In the genomic region with DNA sequence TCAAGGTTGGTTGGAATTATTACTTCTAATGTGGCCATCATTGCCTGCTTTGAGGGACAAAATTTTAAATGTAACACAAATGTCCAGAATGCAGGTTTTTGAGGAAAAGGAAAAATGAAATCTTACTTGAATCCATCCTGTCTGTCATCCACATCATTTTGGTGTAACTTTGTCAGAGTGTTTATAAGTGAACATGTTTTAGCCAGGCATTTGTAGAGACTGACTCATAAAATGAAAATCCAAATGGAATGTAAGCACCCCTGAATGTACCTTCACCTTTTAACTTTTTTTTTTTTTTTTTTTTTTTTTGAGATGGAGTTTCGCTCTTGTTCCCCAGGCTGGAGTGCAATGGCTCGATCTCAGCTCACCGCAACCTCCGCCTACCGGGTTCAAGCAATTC, we compare ENCODE assay signal across 23 cellular contexts.
DNase-seq lines count a peak whose midpoint lies in the region; ATAC-seq and TF ChIP-seq lines count a peak whose summit lies in the region.
"Had no signal": no experiment of that assay in that cellular context is flagged by ENCODE, and none has a peak within 500 bp of the region (broad histone marks: within the 10 kb centered on the region; RNA-seq: fewer than 3 reads in every experiment).

No MANE protein-coding gene starts in this region.

- no peaks in the 10 kb centered on the region for H3K9me3 Mint-ChIP-seq in GM23338
- no peaks in the 10 kb centered on the region for H3K9me3 Mint-ChIP-seq in mesothelial cell of epicardium
- H3K9me3 Mint-ChIP-seq: CD4-positive, CD25-positive, alpha-beta regulatory T cell had no signal

- no peaks in the 10 kb centered on the region for H3F3A ChIP-seq in GM23338 (replicated peaks; ENCODE audit: low read depth)

- H3K27ac Mint-ChIP-seq in GM23338, result no peak overlapping the region
- H3K27ac Mint-ChIP-seq in mesothelial cell of epicardium, result peak overlapping the region; percentile 47

- H2AFZ ChIP-seq in GM23338, result peak overlapping the region; percentile 85

- peaks cover 6% of the 10 kb centered on the region; the same call in 2 of the 3 replicates for H3K4me1 Mint-ChIP-seq in GM23338
- H3K4me1 Mint-ChIP-seq in mesothelial cell of epicardium, result peaks cover 36% of the 10 kb centered on the region

- in situ Hi-C loops in GM13976 (cut with MboI; ENCODE audit: low sequenced_read_pairs, unreplicated experiment), result no loop called here

- H3K9me2 ChIP-seq in GM23338 (ENCODE audit: insufficient read depth), result peaks cover 3% of the 10 kb centered on the region; the same call in 1 of the 2 replicates
- H3K9me2 ChIP-seq: SK-N-SH had no signal

- H3K4me3 Mint-ChIP-seq in GM23338 (no peak overlapping the region), mesothelial cell of epicardium (no peak overlapping the region)
- H3K4me3 Mint-ChIP-seq: CD4-positive, CD25-positive, alpha-beta regulatory T cell had no signal

- no peak overlapping the region for H3K4me2 ChIP-seq in GM23338
- H3K4me2 ChIP-seq: BLaER1, SK-N-SH had no signal

- H3K4me1 ChIP-seq in GM23338 (ENCODE audit: insufficient read depth), result no peaks in the 10 kb centered on the region
- H3K4me1 ChIP-seq: BLaER1 had no signal

- H3K27me3 Mint-ChIP-seq in GM23338 (ENCODE audit: insufficient read depth, low read depth, poor library complexity) (no peaks in the 10 kb centered on the region), mesothelial cell of epicardium (ENCODE audit: low read depth) (no peaks in the 10 kb centered on the region)

- DNase-seq in GM23338 (ENCODE audit: low spot score) (no peak), RWPE1 (ENCODE audit: low spot score) (peak; percentile 79), epithelial cell of prostate (ENCODE audit: low read depth, low spot score) (peak; percentile 3), mesothelial cell of epicardium (ENCODE audit: low spot score in 2 of 2, unreplicated experiment in 2 of 2) (no peak), GM13976 (ENCODE audit: low spot score) (no peak)
- DNase-seq: CD4-positive, CD25-positive, alpha-beta regulatory T cell; Karpas-422; MV-4-11; NCI-H1105; NCI-H1436 treated with DMSO at 0.1 percent for 48 hours; NCI-H1930; NCI-H2107; NCI-H446; NCI-H526; NCI-H82; NK-92 treated with Interleukin-12 subunit alpha and Interleukin-12 subunit beta, amount 100 ng/mL, for 24 hours; RPMI8226; SIG-M5; SK-N-SH had no signal

- H4K20me1 ChIP-seq in GM23338 (replicated peaks; ENCODE audit: insufficient read depth), result no peaks in the 10 kb centered on the region
- H4K20me1 ChIP-seq: BLaER1 had no signal

- no peak overlapping the region for H3K4me3 ChIP-seq in GM23338
- H3K4me3 ChIP-seq: BLaER1 had no signal

- H3K27ac ChIP-seq in GM23338 (ENCODE audit: low read depth), result no peak overlapping the region
- H3K27ac ChIP-seq in RWPE1, result no peak overlapping the region; the same call in 1 of the 2 replicates
- no peak overlapping the region for H3K27ac ChIP-seq in epithelial cell of prostate
- H3K27ac ChIP-seq: BLaER1 had no signal

- H3K36me3 ChIP-seq in GM23338 (ENCODE audit: insufficient read depth), result no peaks in the 10 kb centered on the region
- H3K36me3 ChIP-seq: BLaER1 had no signal

- no peaks in the 10 kb centered on the region for H3K79me2 ChIP-seq in GM23338 (replicated peaks; ENCODE audit: insufficient read depth)

- ATAC-seq in GM23338 (no peak), HG03565 (IDR thresholded peaks at IDR 0.05; ENCODE audit: unreplicated experiment) (no peak), GM19395 (IDR thresholded peaks at IDR 0.05; ENCODE audit: unreplicated experiment) (no peak)
- ATAC-seq: HepG2 had no signal

- H3K27me3 ChIP-seq in GM23338 (ENCODE audit: insufficient read depth), result no peaks in the 10 kb centered on the region
- H3K27me3 ChIP-seq: BLaER1 had no signal

- POLR2A ChIA-PET in RWPE1 (lab: Yijun Ruan, JAX; ENCODE audit: low non-redundant PET), result no interaction called here

- CTCF ChIA-PET in RWPE1 (lab: Yijun Ruan, JAX), result no interaction called here

- H3K36me3 Mint-ChIP-seq in GM23338 (ENCODE audit: low read depth), result no peaks in the 10 kb centered on the region
- H3K36me3 Mint-ChIP-seq in mesothelial cell of epicardium, result no peaks in the 10 kb centered on the region
- H3K36me3 Mint-ChIP-seq: CD4-positive, CD25-positive, alpha-beta regulatory T cell had no signal

- TF ChIP-seq CTCF in GM23338 (conservative IDR thresholded peaks at IDR 0.05; ENCODE audit: low read depth in 2 of 2) (no peak), RWPE1 (conservative IDR thresholded peaks at IDR 0.05; ENCODE audit: low read depth) (no peak), mesothelial cell of epicardium (IDR thresholded peaks at IDR 0.05; ENCODE audit: unreplicated experiment) (no peak), GM13976 (IDR thresholded peaks at IDR 0.05; ENCODE audit: borderline replicate concordance, control extremely low read depth, extremely low read depth, insufficient read depth, missing control alignments) (no peak)

TF ChIP-seq in GM23338, 12 proteins besides CTCF, POLR2A, EP300 and RAD21 (continues in another document):
- TF ChIP-seq JUNB (IDR thresholded peaks at IDR 0.05; ENCODE audit: unreplicated experiment) (no peak), EZH2 (IDR thresholded peaks at IDR 0.05; ENCODE audit: low read depth, unreplicated experiment) (no peak)
- TF ChIP-seq, protein P1, sequence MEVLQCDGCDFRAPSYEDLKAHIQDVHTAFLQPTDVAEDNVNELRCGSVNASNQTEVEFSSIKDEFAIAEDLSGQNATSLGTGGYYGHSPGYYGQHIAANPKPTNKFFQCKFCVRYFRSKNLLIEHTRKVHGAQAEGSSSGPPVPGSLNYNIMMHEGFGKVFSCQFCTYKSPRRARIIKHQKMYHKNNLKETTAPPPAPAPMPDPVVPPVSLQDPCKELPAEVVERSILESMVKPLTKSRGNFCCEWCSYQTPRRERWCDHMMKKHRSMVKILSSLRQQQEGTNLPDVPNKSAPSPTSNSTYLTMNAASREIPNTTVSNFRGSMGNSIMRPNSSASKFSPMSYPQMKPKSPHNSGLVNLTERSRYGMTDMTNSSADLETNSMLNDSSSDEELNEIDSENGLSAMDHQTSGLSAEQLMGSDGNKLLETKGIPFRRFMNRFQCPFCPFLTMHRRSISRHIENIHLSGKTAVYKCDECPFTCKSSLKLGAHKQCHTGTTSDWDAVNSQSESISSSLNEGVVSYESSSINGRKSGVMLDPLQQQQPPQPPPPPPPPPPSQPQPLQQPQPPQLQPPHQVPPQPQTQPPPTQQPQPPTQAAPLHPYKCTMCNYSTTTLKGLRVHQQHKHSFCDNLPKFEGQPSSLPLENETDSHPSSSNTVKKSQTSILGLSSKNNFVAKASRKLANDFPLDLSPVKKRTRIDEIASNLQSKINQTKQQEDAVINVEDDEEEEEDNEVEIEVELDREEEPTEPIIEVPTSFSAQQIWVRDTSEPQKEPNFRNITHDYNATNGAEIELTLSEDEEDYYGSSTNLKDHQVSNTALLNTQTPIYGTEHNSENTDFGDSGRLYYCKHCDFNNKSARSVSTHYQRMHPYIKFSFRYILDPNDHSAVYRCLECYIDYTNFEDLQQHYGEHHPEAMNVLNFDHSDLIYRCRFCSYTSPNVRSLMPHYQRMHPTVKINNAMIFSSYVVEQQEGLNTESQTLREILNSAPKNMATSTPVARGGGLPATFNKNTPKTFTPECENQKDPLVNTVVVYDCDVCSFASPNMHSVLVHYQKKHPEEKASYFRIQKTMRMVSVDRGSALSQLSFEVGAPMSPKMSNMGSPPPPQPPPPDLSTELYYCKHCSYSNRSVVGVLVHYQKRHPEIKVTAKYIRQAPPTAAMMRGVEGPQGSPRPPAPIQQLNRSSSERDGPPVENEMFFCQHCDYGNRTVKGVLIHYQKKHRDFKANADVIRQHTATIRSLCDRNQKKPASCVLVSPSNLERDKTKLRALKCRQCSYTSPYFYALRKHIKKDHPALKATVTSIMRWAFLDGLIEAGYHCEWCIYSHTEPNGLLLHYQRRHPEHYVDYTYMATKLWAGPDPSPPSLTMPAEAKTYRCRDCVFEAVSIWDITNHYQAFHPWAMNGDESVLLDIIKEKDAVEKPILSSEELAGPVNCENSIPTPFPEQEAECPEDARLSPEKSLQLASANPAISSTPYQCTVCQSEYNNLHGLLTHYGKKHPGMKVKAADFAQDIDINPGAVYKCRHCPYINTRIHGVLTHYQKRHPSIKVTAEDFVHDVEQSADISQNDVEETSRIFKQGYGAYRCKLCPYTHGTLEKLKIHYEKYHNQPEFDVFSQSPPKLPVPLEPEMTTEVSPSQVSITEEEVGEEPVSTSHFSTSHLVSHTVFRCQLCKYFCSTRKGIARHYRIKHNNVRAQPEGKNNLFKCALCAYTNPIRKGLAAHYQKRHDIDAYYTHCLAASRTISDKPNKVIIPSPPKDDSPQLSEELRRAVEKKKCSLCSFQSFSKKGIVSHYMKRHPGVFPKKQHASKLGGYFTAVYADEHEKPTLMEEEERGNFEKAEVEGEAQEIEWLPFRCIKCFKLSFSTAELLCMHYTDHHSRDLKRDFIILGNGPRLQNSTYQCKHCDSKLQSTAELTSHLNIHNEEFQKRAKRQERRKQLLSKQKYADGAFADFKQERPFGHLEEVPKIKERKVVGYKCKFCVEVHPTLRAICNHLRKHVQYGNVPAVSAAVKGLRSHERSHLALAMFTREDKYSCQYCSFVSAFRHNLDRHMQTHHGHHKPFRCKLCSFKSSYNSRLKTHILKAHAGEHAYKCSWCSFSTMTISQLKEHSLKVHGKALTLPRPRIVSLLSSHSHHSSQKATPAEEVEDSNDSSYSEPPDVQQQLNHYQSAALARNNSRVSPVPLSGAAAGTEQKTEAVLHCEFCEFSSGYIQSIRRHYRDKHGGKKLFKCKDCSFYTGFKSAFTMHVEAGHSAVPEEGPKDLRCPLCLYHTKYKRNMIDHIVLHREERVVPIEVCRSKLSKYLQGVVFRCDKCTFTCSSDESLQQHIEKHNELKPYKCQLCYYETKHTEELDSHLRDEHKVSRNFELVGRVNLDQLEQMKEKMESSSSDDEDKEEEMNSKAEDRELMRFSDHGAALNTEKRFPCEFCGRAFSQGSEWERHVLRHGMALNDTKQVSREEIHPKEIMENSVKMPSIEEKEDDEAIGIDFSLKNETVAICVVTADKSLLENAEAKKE (CRISPR knock-in tag; IDR thresholded peaks at IDR 0.05), result no peak

Comparison
In these comparisons a context has a peak if more than half of its experiments do, and no peak if none do; other contexts are left out.
1. DNase-seq: peak in RWPE1 (single experiment) and epithelial cell of prostate (single experiment); none in GM23338 (single experiment), mesothelial cell of epicardium (0 of 2) and GM13976 (single experiment).